In genomic region chr1:145156891-145157610, GRCh38 we compare ENCODE assay signal across 8 cellular contexts.
DNase-seq lines count a peak whose midpoint lies in the region; ATAC-seq, FAIRE-seq and TF ChIP-seq lines count a peak whose summit lies in the region.
"Not testable (repeated sequence)": the region's sequence is repeated elsewhere in the genome, so short reads cannot be mapped to it uniquely, and the experiment has no call there.

No MANE protein-coding gene starts in this region.

- peak in 2 of 7 experiments; percentile 15 for DNase-seq in CD8-positive, alpha-beta T cell
- DNase-seq in NCI-H345 treated with DMSO at 0.1 percent for 48 hours (lab: John Stamatoyannopoulos, UW; ENCODE audit: unreplicated experiment): peak; percentile 56
- peak; percentile 31 to 33 for DNase-seq in activated CD4-positive, alpha-beta T cell treated with anti-CD3 and anti-CD28 coated beads for 24 hours (ENCODE audit: low read depth in 2 of 2)
- DNase-seq in GM12878 (ENCODE audit: low read depth, low spot score): not testable (repeated sequence)
- DNase-seq in glutamatergic neuron: peak; percentile 40
- peak; percentile 32 for DNase-seq in myocyte (ENCODE audit: low read depth)
- DNase-seq in stimulated activated CD4-positive, alpha-beta T cell treated with anti-CD3 and anti-CD28 coated beads, Interleukin-4, amount 100 ng/mL, for 48 hours (ENCODE audit: low read depth in 2 of 2): peak; percentile 32 to 37

- H4K20me1 ChIP-seq in GM12878 (ENCODE audit: control insufficient read depth, insufficient read depth): not testable (repeated sequence)

- not testable (repeated sequence) for H3K4me3 ChIP-seq in CD8-positive, alpha-beta T cell (ENCODE audit: low read depth, low read length)
- H3K4me3 ChIP-seq in GM12878: 0 out of 2 replicates have a peak overlapping the region, but pooled peaks have one; percentile 51

- H3K36me3 ChIP-seq in CD8-positive, alpha-beta T cell (ENCODE audit: insufficient read depth, low read length); GM12878 (ENCODE audit: control insufficient read depth in 2 of 2, insufficient read depth in 2 of 2, low read length in 1 of 2): not testable (repeated sequence)

- RAD21 ChIA-PET in GM12878 (lab: Charles Lee; ENCODE audit: unreplicated experiment): not testable (repeated sequence)

- H3K4me1 ChIP-seq in CD8-positive, alpha-beta T cell (ENCODE audit: insufficient read depth, low read length); GM12878 (ENCODE audit: control insufficient read depth, insufficient read depth, low read length): not testable (repeated sequence)

- not testable (repeated sequence) for TF ChIP-seq RAD21 in GM12878 (IDR thresholded peaks at IDR 0.05; ENCODE audit: insufficient read depth, low read depth, low read length)

- TF ChIP-seq CTCF in CD8-positive, alpha-beta T cell (IDR thresholded peaks at IDR 0.05); GM12878 (IDR thresholded peaks at IDR 0.05 in 2 of 3, conservative IDR thresholded peaks at IDR 0.05 in 1 of 3; ENCODE audit: control insufficient read depth in 2 of 3, extremely low read depth in 1 of 3, insufficient read depth in 1 of 3, low read depth in 3 of 3, low read length in 3 of 3); glutamatergic neuron (IDR thresholded peaks at IDR 0.05; ENCODE audit: partially characterized antibody, unreplicated experiment): not testable (repeated sequence)

- H3K27me3 Mint-ChIP-seq in CD8-positive, alpha-beta T cell (ENCODE audit: low read depth); glutamatergic neuron (ENCODE audit: unreplicated experiment): not testable (repeated sequence)

- peak overlapping the region; percentile 76 for H3K27ac Mint-ChIP-seq in CD8-positive, alpha-beta T cell
- peak overlapping the region; percentile 93 for H3K27ac Mint-ChIP-seq in glutamatergic neuron (ENCODE audit: unreplicated experiment)

- H3K4me1 Mint-ChIP-seq in CD8-positive, alpha-beta T cell (ENCODE audit: low read depth); glutamatergic neuron (ENCODE audit: low read depth, unreplicated experiment): not testable (repeated sequence)

- in situ Hi-C loops in GM12878 (cut with MboI): not testable (repeated sequence)

- CTCF ChIA-PET in CD8-positive, alpha-beta T cell (lab: Charles Lee); GM12878 (lab: Yijun Ruan, JAX): not testable (repeated sequence)

- not testable (repeated sequence) for ATAC-seq in CD8-positive, alpha-beta T cell
- ATAC-seq in HG02798 (IDR thresholded peaks at IDR 0.05; ENCODE audit: poor library complexity, unreplicated experiment): peak; percentile 54
- ATAC-seq in GM12878: peak; percentile 76

- SMC1A ChIA-PET in GM12878 (lab: Charles Lee; ENCODE audit: uncharacterized antibody, unreplicated experiment): not testable (repeated sequence)

- peak overlapping the region; percentile 52 for H3K4me3 Mint-ChIP-seq in CD8-positive, alpha-beta T cell
- H3K4me3 Mint-ChIP-seq in glutamatergic neuron (ENCODE audit: unreplicated experiment): peak overlapping the region; percentile 88

- not testable (repeated sequence) for BruUV-seq in GM12878 (replicated peaks; lab: Mats Ljungman, UMichigan)

- WGBS in GM12878 (ENCODE audit: insufficient coverage, insufficient replicate concordance, low lambda C conversion rate, missing lambda C conversion rate): 19% methylated on average over 20 of the region's 26 CpGs

- not testable (repeated sequence) for H3K27ac ChIP-seq in CD8-positive, alpha-beta T cell (ENCODE audit: low read depth, low read length); GM12878 (ENCODE audit: control insufficient read depth, insufficient read depth)

- not testable (repeated sequence) for H3K9ac ChIP-seq in GM12878 (ENCODE audit: control insufficient read depth, insufficient read depth, low read length)

- peak overlapping the region; percentile 17; the same call in 1 of the 2 replicates for H3K4me2 ChIP-seq in GM12878 (ENCODE audit: control insufficient read depth, insufficient read depth)

- FAIRE-seq in GM12878 (lab: Jason Lieb, UNC): not testable (repeated sequence)

- not testable (repeated sequence) for H3K36me3 Mint-ChIP-seq in CD8-positive, alpha-beta T cell; glutamatergic neuron (ENCODE audit: unreplicated experiment)

- POLR2A ChIA-PET in CD8-positive, alpha-beta T cell (lab: Charles Lee); GM12878 (lab: Charles Lee): not testable (repeated sequence)

- not testable (repeated sequence) for H3K27me3 ChIP-seq in CD8-positive, alpha-beta T cell (ENCODE audit: insufficient read depth, low read length); GM12878 (replicated peaks in 1 of 2; ENCODE audit: control insufficient read depth in 2 of 2, insufficient read depth in 2 of 2, low read length in 1 of 2)

- not testable (repeated sequence) for H3K79me2 ChIP-seq in GM12878 (ENCODE audit: control insufficient read depth, insufficient read depth, low read length)

- H2AFZ ChIP-seq in GM12878 (ENCODE audit: control insufficient read depth, low read depth, low read length): not testable (repeated sequence)

- H3K9me3 Mint-ChIP-seq in CD8-positive, alpha-beta T cell; glutamatergic neuron (ENCODE audit: unreplicated experiment): not testable (repeated sequence)

- TF ChIP-seq POLR2A in GM12878 (IDR thresholded peaks at IDR 0.05; ENCODE audit: low read depth, low read length): not testable (repeated sequence)

- intact Hi-C loops in CD8-positive, alpha-beta T cell (cut with DNase I, micrococcal nuclease); GM12878 (cut with micrococcal nuclease; ENCODE audit: unreplicated experiment): not testable (repeated sequence)

- TF ChIP-seq EP300 in GM12878 (IDR thresholded peaks at IDR 0.05; ENCODE audit: borderline replicate concordance in 1 of 2, control insufficient read depth in 1 of 2, low read depth in 2 of 2, low read length in 2 of 2): not testable (repeated sequence)

- H3K9me3 ChIP-seq in CD8-positive, alpha-beta T cell (ENCODE audit: low read length); GM12878 (replicated peaks; ENCODE audit: control insufficient read depth, insufficient read depth, low read length): not testable (repeated sequence)

TF ChIP-seq in GM12878, 131 proteins besides CTCF, POLR2A, EP300 and RAD21:
- TF ChIP-seq TARDBP (IDR thresholded peaks at IDR 0.05; ENCODE audit: borderline replicate concordance) (peak; percentile 79; the same call in 1 of the 2 replicates), RUNX3 (IDR thresholded peaks at IDR 0.05; ENCODE audit: low read length) (peak; percentile 79), GABPA (IDR thresholded peaks at IDR 0.05; ENCODE audit: low read depth) (0 out of 2 replicates have a peak, but pooled peaks have one; percentile 21), SREBF2 (IDR thresholded peaks at IDR 0.05; ENCODE audit: low read length) (peak; percentile 83), CBFB (IDR thresholded peaks at IDR 0.05; ENCODE audit: low read depth) (peak; percentile 57; the same call in 1 of the 2 replicates)
